ENCODE assay signal across 8 cellular contexts in genomic region chr5:139755892-139756671, GRCh38. TPM values are rescaled to one million over a fixed set of nuclear protein-coding genes. Genes with fewer than 3 reads are reported as not detected.
A peak's percentile ranks its signal among the peaks of the same experiment; 100 is the strongest.
DNase-seq lines count a peak whose midpoint lies in the region; ATAC-seq, FAIRE-seq and TF ChIP-seq lines count a peak whose summit lies in the region.

No MANE protein-coding gene starts in this region.

- no peak for FAIRE-seq in A549 (lab: Jason Lieb, UNC)
- no peak for FAIRE-seq in kidney (lab: Jason Lieb, UNC)

- H3K9me3 ChIP-seq in A549 (no peaks in the 10 kb centered on the region), WERI-Rb-1 (ENCODE audit: severe bottlenecking) (no peaks in the 10 kb centered on the region), kidney (ENCODE audit: control insufficient read depth in 1 of 2, low read length in 2 of 2) (no peaks in the 10 kb centered on the region)

- H3K4me1 ChIP-seq in A549 = peaks cover 10% of the 10 kb centered on the region; the same call in 1 of the 3 replicates
- peaks cover 8 to 23% of the 10 kb centered on the region in 2 donors for H3K4me1 ChIP-seq in kidney (ENCODE audit: control insufficient read depth in 1 of 2, insufficient read depth in 1 of 2, low read depth in 1 of 2, low read length in 2 of 2)

- TF ChIP-seq RAD21 in A549 (conservative IDR thresholded peaks at IDR 0.05 in 1 of 2, IDR thresholded peaks at IDR 0.05 in 1 of 2) = no peak

- TF ChIP-seq POLR2A in A549 (IDR thresholded peaks at IDR 0.05; ENCODE audit: low read length) = no peak

- peak overlapping the region; percentile 78 for H3K4me2 ChIP-seq in A549

- ATAC-seq in A549 (no peak), GM18517 (IDR thresholded peaks at IDR 0.05; ENCODE audit: unreplicated experiment) (no peak), HG02973 (IDR thresholded peaks at IDR 0.05; ENCODE audit: unreplicated experiment) (no peak)

- H3K27me3 ChIP-seq in GM06990 (replicated peaks; ENCODE audit: control insufficient read depth, insufficient read depth, low read length) = peaks cover 3% of the 10 kb centered on the region; the same call in 1 of the 2 replicates
- no peaks in the 10 kb centered on the region for H3K27me3 ChIP-seq in WERI-Rb-1 (ENCODE audit: insufficient read depth, low read depth, severe bottlenecking)

- H3K27ac ChIP-seq in A549 (peak overlapping the region in 1 of 2 experiments; percentile 66; a peak in 3 of 6 replicates), WERI-Rb-1 (peak overlapping the region; percentile 98), kidney (ENCODE audit: low read depth in 2 of 2, low read length in 2 of 2) (no peak overlapping the region)

- peak overlapping the region in 1 of 2 donors; percentile 26 for H3K9ac ChIP-seq in kidney (ENCODE audit: low read length in 2 of 2)

- 41% methylated on average over 47 of the region's 52 CpGs for WGBS in A549 (ENCODE audit: missing lambda C conversion rate)

- CTCF ChIA-PET in A549 (lab: Yijun Ruan, JAX) = interaction anchor here (0.6 to 5.3 kb wide), 5 partner anchors 10 to 131 kb away, joined by 4 to 33 read pairs (median 18); no protein-coding TSS in a partner anchor

- DNase-seq in A549 (ENCODE audit: low read depth in 1 of 2, low spot score in 1 of 2) = no peak
- DNase-seq in GM06990 (ENCODE audit: extremely low read depth, insufficient read length) = peak; percentile 64
- DNase-seq in WERI-Rb-1 = peak; percentile 85
- peak; percentile 56 for DNase-seq in kidney
- no peak for DNase-seq in SKM-1 treated with dmso at 0.1 percent for 144 hours (lab: John Stamatoyannopoulos, UW; ENCODE audit: unreplicated experiment)
- DNase-seq in effector CD8-positive, alpha-beta T cell (lab: John Stamatoyannopoulos, UW) = no peak

- no peaks in the 10 kb centered on the region for H3K36me3 ChIP-seq in GM06990 (ENCODE audit: control insufficient read depth, insufficient read depth, low read length)
- H3K36me3 ChIP-seq in WERI-Rb-1 = no peaks in the 10 kb centered on the region
- no peaks in the 10 kb centered on the region for H3K36me3 ChIP-seq in kidney (ENCODE audit: control insufficient read depth in 1 of 2, insufficient read depth in 2 of 2, low read length in 2 of 2)

- H3K4me3 ChIP-seq in A549 = peak overlapping the region; percentile 34
- peak overlapping the region; percentile 2 for H3K4me3 ChIP-seq in GM06990 (replicated peaks; ENCODE audit: low read depth, low read length)
- peak overlapping the region; percentile 45 for H3K4me3 ChIP-seq in WERI-Rb-1 (ENCODE audit: low read depth, low read length)
- no peak overlapping the region for H3K4me3 ChIP-seq in kidney (ENCODE audit: low read length in 2 of 2)

- TF ChIP-seq CTCF in A549 (IDR thresholded peaks at IDR 0.05) (no peak), GM06990 (IDR thresholded peaks at IDR 0.05; ENCODE audit: insufficient read depth, low read length, poor library complexity, severe bottlenecking) (no peak), WERI-Rb-1 (IDR thresholded peaks at IDR 0.05; ENCODE audit: low read depth, low read length) (no peak), kidney (IDR thresholded peaks at IDR 0.05; ENCODE audit: borderline replicate concordance, extremely low read depth, insufficient read depth) (no peak)

- POLR2A ChIA-PET in A549 (lab: Yijun Ruan, JAX) = no interaction called here

- TF ChIP-seq EP300 in A549 (IDR thresholded peaks at IDR 0.05) = no peak

- intact Hi-C loops in kidney (cut with DNase I) = no loop called here

TF ChIP-seq in A549, 52 proteins besides CTCF, POLR2A, EP300 and RAD21:
- TF ChIP-seq, protein P1, sequence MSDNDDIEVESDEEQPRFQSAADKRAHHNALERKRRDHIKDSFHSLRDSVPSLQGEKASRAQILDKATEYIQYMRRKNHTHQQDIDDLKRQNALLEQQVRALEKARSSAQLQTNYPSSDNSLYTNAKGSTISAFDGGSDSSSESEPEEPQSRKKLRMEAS (IDR thresholded peaks at IDR 0.05) = no peak
- TF ChIP-seq HOXB13 (CRISPR knock-in tag; IDR thresholded peaks at IDR 0.05; ENCODE audit: low read depth) (no peak), NR3C1 (IDR thresholded peaks at IDR 0.05) (no peak), MYC (IDR thresholded peaks at IDR 0.05; ENCODE audit: borderline replicate concordance, low read length) (no peak), ZSCAN20 (CRISPR knock-in tag; IDR thresholded peaks at IDR 0.05) (no peak), KDM1A (IDR thresholded peaks at IDR 0.05; ENCODE audit: low read depth) (no peak)

RNA-seq across cellular contexts. Expression of gene PSD2, which starts 39.5 kb away (rescaled TPM):
- 0.03 TPM in 1 of 2 replicates, not detected in the other for polyA plus RNA-seq in A549 (2011; rRNA removed)
- 0.01 TPM in 2 replicates for polyA plus RNA-seq in A549 (2012; cell fraction: cytosol; rRNA removed)
- polyA plus RNA-seq in A549 (2012; cell fraction: nucleus; rRNA removed) = 0.02 and 0.11 TPM in 2 replicates
- polyA plus RNA-seq in A549 (2017; fragmentation: RNase III; extraction: RNeasy Plus Mini Kit Qiagen cat#74134 plus additional on column Dnase treatment) = 0.03 to 0.05 TPM (median 0.03 TPM) in 3 replicates
- polyA minus RNA-seq in A549 (2011; rRNA and poly(A)+ RNA removed) = 0.08 TPM in 1 of 2 replicates, not detected in the other
- 0.13 TPM for total RNA-seq in kidney
- polyA plus RNA-seq in kidney (ENCODE audit: insufficient read depth, low read depth, low replicate concordance) = 0.09 TPM

Comparison
In these comparisons a context has a peak if more than half of its experiments do, and no peak if none do; other contexts are left out.
1. DNase-seq: peak in GM06990 (single experiment), WERI-Rb-1 (single experiment) and kidney (single experiment); none in A549 (0 of 2), SKM-1 treated with dmso at 0.1 percent for 144 hours (single experiment) and effector CD8-positive, alpha-beta T cell (single experiment).
2. H3K4me3 ChIP-seq: peak in A549 (single experiment), GM06990 (single experiment) and WERI-Rb-1 (single experiment); none in kidney (0 of 2).